8 cellular contexts compared by ENCODE assay signal in genomic region chr19:49114630-49115363, GRCh38. TPM values are rescaled to one million over a fixed set of nuclear protein-coding genes. Genes with fewer than 3 reads are reported as not detected.
DNase-seq lines count a peak whose midpoint lies in the region; ATAC-seq, FAIRE-seq and TF ChIP-seq lines count a peak whose summit lies in the region.

No MANE protein-coding gene starts in this region.

- H4K20me1 ChIP-seq in GM12878 (ENCODE audit: control insufficient read depth, insufficient read depth), result no peaks in the 10 kb centered on the region

- RAD21 ChIA-PET in GM12878 (lab: Charles Lee; ENCODE audit: unreplicated experiment), result interaction anchor here (1.2 to 1.8 kb wide), 2 partner anchors 13 to 84 kb away, joined by 5 to 7 read pairs; no protein-coding TSS in a partner anchor

- FAIRE-seq in GM12878 (lab: Jason Lieb, UNC), result no peak

- H3K27me3 ChIP-seq in SJCRH30 (no peaks in the 10 kb centered on the region), GM12878 (replicated peaks in 1 of 2; ENCODE audit: control insufficient read depth in 2 of 2, insufficient read depth in 2 of 2, low read length in 1 of 2) (peaks cover 0 to 2% of the 10 kb centered on the region in 2 experiments; a peak in 2 of 4 replicates)

- in situ Hi-C loops in GM12878 (cut with MboI), result no loop called here

- CTCF ChIA-PET in GM12878 (lab: Yijun Ruan, JAX), result interaction anchor here (0.6 to 2.4 kb wide), 12 partner anchors 9 to 121 kb away, joined by 3 to 37 read pairs (median 6); partner anchors contain the start of genes GYS1 and RUVBL2

- TF ChIP-seq RAD21 in GM12878 (IDR thresholded peaks at IDR 0.05; ENCODE audit: insufficient read depth, low read depth, low read length), result no peak

- POLR2A ChIA-PET in GM12878 (lab: Charles Lee), result interaction anchor here (1.4 kb wide), 1 partner anchor 12 kb away, joined by 6 read pairs; no protein-coding TSS in a partner anchor

- H3K27ac ChIP-seq in SJCRH30 (peak overlapping the region; percentile 56; the same call in 1 of the 2 replicates), GM12878 (ENCODE audit: control insufficient read depth, insufficient read depth) (no peak overlapping the region)

- H3K79me2 ChIP-seq in GM12878 (ENCODE audit: control insufficient read depth, insufficient read depth, low read length), result no peaks in the 10 kb centered on the region

- H2AFZ ChIP-seq in GM12878 (ENCODE audit: control insufficient read depth, low read depth, low read length), result peak overlapping the region; percentile 77

- ATAC-seq in GM12878 (no peak), sciatic nerve (peak; percentile 29), GM19324 (IDR thresholded peaks at IDR 0.05; ENCODE audit: low FRiP score, unreplicated experiment) (no peak)

- no TSS peak for BruUV-seq in GM12878 (replicated peaks; lab: Mats Ljungman, UMichigan)

- SMC1A ChIA-PET in GM12878 (lab: Charles Lee; ENCODE audit: uncharacterized antibody, unreplicated experiment), result interaction anchor here (0.9 to 1.4 kb wide), 2 partner anchors 17 to 84 kb away, joined by 3 to 5 read pairs; no protein-coding TSS in a partner anchor

- peak; percentile 35 for DNase-seq in activated gamma-delta T cell treated with Interleukin-2 at 50 U/mL for 16 hours
- no peak for DNase-seq in activated gamma-delta T cell (lab: John Stamatoyannopoulos, UW)
- peak; percentile 78 to 81 for DNase-seq in SJCRH30
- DNase-seq in GM12878 (ENCODE audit: low read depth, low spot score), result no peak
- DNase-seq in sciatic nerve (ENCODE audit: low spot score), result peak; percentile 81
- no peak for DNase-seq in kidney tubule cell (ENCODE audit: low spot score)

- H3K4me2 ChIP-seq in GM12878 (ENCODE audit: control insufficient read depth, insufficient read depth), result peak overlapping the region; percentile 85

- H3K36me3 ChIP-seq in SJCRH30, result no peaks in the 10 kb centered on the region
- no peaks in the 10 kb centered on the region for H3K36me3 ChIP-seq in GM12878 (ENCODE audit: control insufficient read depth in 2 of 2, insufficient read depth in 2 of 2, low read length in 1 of 2)

- H3K4me3 ChIP-seq in SJCRH30 (peak overlapping the region; percentile 68), GM12878 (peak overlapping the region; percentile 75; the same call in 1 of the 2 replicates), iPS-11a (ENCODE audit: low read depth, low read length) (peak overlapping the region; percentile 58)

- H3K4me1 ChIP-seq in SJCRH30 (peaks cover 4% of the 10 kb centered on the region; the same call in 1 of the 2 replicates), GM12878 (ENCODE audit: control insufficient read depth, insufficient read depth, low read length) (peaks cover 12% of the 10 kb centered on the region)

- TF ChIP-seq POLR2A in GM12878 (IDR thresholded peaks at IDR 0.05; ENCODE audit: low read depth, low read length), result no peak

- WGBS in GM12878 (ENCODE audit: insufficient coverage, insufficient replicate concordance, low lambda C conversion rate, missing lambda C conversion rate), result 22% methylated on average over 44 of the region's 68 CpGs

- no peak for TF ChIP-seq CTCF in GM12878 (IDR thresholded peaks at IDR 0.05 in 2 of 3, conservative IDR thresholded peaks at IDR 0.05 in 1 of 3; ENCODE audit: control insufficient read depth in 2 of 3, extremely low read depth in 1 of 3, insufficient read depth in 1 of 3, low read depth in 3 of 3, low read length in 3 of 3)

- no peak for TF ChIP-seq EP300 in GM12878 (IDR thresholded peaks at IDR 0.05; ENCODE audit: borderline replicate concordance in 1 of 2, control insufficient read depth in 1 of 2, low read depth in 2 of 2, low read length in 2 of 2)

- H3K9me3 ChIP-seq in SJCRH30 (replicated peaks), result no peaks in the 10 kb centered on the region
- H3K9me3 ChIP-seq in GM12878 (replicated peaks; ENCODE audit: control insufficient read depth, insufficient read depth, low read length), result no peaks in the 10 kb centered on the region

- intact Hi-C loops in GM12878 (cut with micrococcal nuclease; ENCODE audit: unreplicated experiment), result no loop called here
- intact Hi-C loops in sciatic nerve (cut with DNase I), result no loop called here

- peak overlapping the region; percentile 16; the same call in 1 of the 2 replicates for H3K9ac ChIP-seq in GM12878 (ENCODE audit: control insufficient read depth, insufficient read depth, low read length)

RNA-seq across cellular contexts. Expression of gene LIN7B, which starts 0.6 kb away (rescaled TPM):
- 4.1 and 5.0 TPM in 2 replicates for total RNA-seq in SJCRH30 (2014; rRNA removed; shearing (Covaris generic))
- total RNA-seq in GM12878 (2013; cell fraction: nucleolus; rRNA removed), result 0.67 TPM in 1 of 2 replicates, not detected in the other
- 1.5 and 1.9 TPM in 2 replicates for total RNA-seq in GM12878 (2014; rRNA removed)
- total RNA-seq in GM12878 (2014; rRNA removed; fragmentation: Illumina TruSeq; extraction: Trizol), result 0.63 and 1.1 TPM in 2 replicates
- 1.8 and 2.9 TPM in 2 replicates for total RNA-seq in GM12878 (2021)
- polyA plus RNA-seq in GM12878 (2011; ENCODE audit: low read depth), result not detected
- polyA plus RNA-seq in GM12878 (2011; rRNA removed), result 0.50 and 0.88 TPM in 2 replicates
- polyA plus RNA-seq in GM12878 (2011; cell fraction: cytosol; rRNA removed), result 1.2 and 1.8 TPM in 2 replicates
- 2.2 and 4.1 TPM in 2 replicates for polyA plus RNA-seq in GM12878 (2011; cell fraction: nucleus; rRNA removed)
- polyA plus RNA-seq in GM12878 (2012), result 1.4 and 1.5 TPM in 2 replicates
- not detected in 2 replicates for polyA plus RNA-seq in GM12878 (2014; fragmentation: Illumina TruSeq; extraction: Trizol)
- under 1 TPM in 1 of 2 experiments, not detected in 1; 0.15 TPM for polyA plus RNA-seq in GM12878 (2014; fragmentation: Nextera tagmentation; extraction: Ambion mirVana)
- 2.6 and 3.2 TPM in 2 replicates for polyA plus RNA-seq in GM12878 (2014; rRNA removed)
- 1 to 10 TPM; 3.0 to 3.5 TPM for polyA plus RNA-seq in GM12878 (2016; fragmentation: Nextera tagmentation; extraction: Ambion mirVana)
- polyA minus RNA-seq in GM12878 (2011; rRNA and poly(A)+ RNA removed), result 0.67 and 0.80 TPM in 2 replicates
- polyA minus RNA-seq in GM12878 (2011; cell fraction: cytosol; rRNA and poly(A)+ RNA removed), result 4.3 TPM in 1 of 2 replicates, not detected in the other
- 0.77 and 1.8 TPM in 2 replicates for polyA minus RNA-seq in GM12878 (2011; cell fraction: nucleus; rRNA and poly(A)+ RNA removed)
- 9.8 TPM for total RNA-seq in sciatic nerve

RNA-seq across cellular contexts. Expression of gene C19orf73, which starts 4.1 kb away (rescaled TPM):
- 0.99 and 1.7 TPM in 2 replicates for total RNA-seq in SJCRH30 (2014; rRNA removed; shearing (Covaris generic))
- total RNA-seq in GM12878 (2013; cell fraction: nucleolus; rRNA removed), result 0.69 and 1.2 TPM in 2 replicates
- total RNA-seq in GM12878 (2014; rRNA removed) (0.98 and 1.2 TPM in 2 replicates), GM12878 (2014; rRNA removed; fragmentation: Illumina TruSeq; extraction: Trizol) (0.49 and 0.60 TPM in 2 replicates), GM12878 (2021) (0.74 and 0.90 TPM in 2 replicates), sciatic nerve (0.67 TPM)
- polyA plus RNA-seq in GM12878 (2011; ENCODE audit: low read depth), result not detected
- polyA plus RNA-seq in GM12878 (2011; rRNA removed) (0.29 and 0.54 TPM in 2 replicates), GM12878 (2014; fragmentation: Illumina TruSeq; extraction: Trizol) (0.65 TPM in 1 of 2 replicates, not detected in the other), GM12878 (2014; fragmentation: Nextera tagmentation; extraction: Ambion mirVana) (under 1 TPM; 0.20 to 0.69 TPM), GM12878 (2014; rRNA removed) (1.0 and 2.1 TPM in 2 replicates), GM12878 (2016; fragmentation: Nextera tagmentation; extraction: Ambion mirVana) (1 to 10 TPM; 1.6 to 2.0 TPM)
- polyA plus RNA-seq in GM12878 (2011; cell fraction: cytosol; rRNA removed), result 1.4 and 2.0 TPM in 2 replicates
- polyA plus RNA-seq in GM12878 (2011; cell fraction: nucleus; rRNA removed), result 2.3 and 3.4 TPM in 2 replicates
- polyA plus RNA-seq in GM12878 (2012), result 0.51 and 0.55 TPM in 2 replicates
- 0.66 and 3.6 TPM in 2 replicates for polyA minus RNA-seq in GM12878 (2011; rRNA and poly(A)+ RNA removed)
- not detected in 2 replicates for polyA minus RNA-seq in GM12878 (2011; cell fraction: cytosol; rRNA and poly(A)+ RNA removed)
- 2.7 and 4.1 TPM in 2 replicates for polyA minus RNA-seq in GM12878 (2011; cell fraction: nucleus; rRNA and poly(A)+ RNA removed)

RNA-seq across cellular contexts. Expression of gene PPFIA3, which starts 4.5 kb away (rescaled TPM):
- 20.8 and 27.1 TPM in 2 replicates for total RNA-seq in SJCRH30 (2014; rRNA removed; shearing (Covaris generic))
- 3.5 and 5.8 TPM in 2 replicates for total RNA-seq in GM12878 (2013; cell fraction: nucleolus; rRNA removed)
- total RNA-seq in GM12878 (2014; rRNA removed) (0.73 and 0.87 TPM in 2 replicates), GM12878 (2014; rRNA removed; fragmentation: Illumina TruSeq; extraction: Trizol) (0.40 and 0.60 TPM in 2 replicates), GM12878 (2021) (1.3 and 1.7 TPM in 2 replicates), sciatic nerve (6.3 TPM)
- 0.41 TPM for polyA plus RNA-seq in GM12878 (2011; ENCODE audit: low read depth)
- polyA plus RNA-seq in GM12878 (2011; rRNA removed) (0.71 and 0.79 TPM in 2 replicates), GM12878 (2014; fragmentation: Illumina TruSeq; extraction: Trizol) (0.21 TPM in 1 of 2 replicates, not detected in the other), GM12878 (2014; fragmentation: Nextera tagmentation; extraction: Ambion mirVana) (not detected), GM12878 (2014; rRNA removed) (0.62 and 1.3 TPM in 2 replicates), GM12878 (2016; fragmentation: Nextera tagmentation; extraction: Ambion mirVana) (under 1 TPM in 1 of 2 experiments, not detected in 1; 0.11 TPM)
- 0.81 and 1.2 TPM in 2 replicates for polyA plus RNA-seq in GM12878 (2011; cell fraction: cytosol; rRNA removed)
- 6.1 and 6.5 TPM in 2 replicates for polyA plus RNA-seq in GM12878 (2011; cell fraction: nucleus; rRNA removed)
- 0.69 and 1.0 TPM in 2 replicates for polyA plus RNA-seq in GM12878 (2012)
- polyA minus RNA-seq in GM12878 (2011; rRNA and poly(A)+ RNA removed), result 1.0 and 1.4 TPM in 2 replicates
- polyA minus RNA-seq in GM12878 (2011; cell fraction: cytosol; rRNA and poly(A)+ RNA removed), result 0.52 and 1.3 TPM in 2 replicates
- polyA minus RNA-seq in GM12878 (2011; cell fraction: nucleus; rRNA and poly(A)+ RNA removed), result 1.2 and 3.8 TPM in 2 replicates

RNA-seq across cellular contexts. Expression of gene SNRNP70, which starts 29.5 kb away (rescaled TPM):
- 241 and 253 TPM in 2 replicates for total RNA-seq in SJCRH30 (2014; rRNA removed; shearing (Covaris generic))
- total RNA-seq in GM12878 (2013; cell fraction: nucleolus; rRNA removed), result 511 and 606 TPM in 2 replicates
- total RNA-seq in GM12878 (2014; rRNA removed) (279 and 350 TPM in 2 replicates), GM12878 (2014; rRNA removed; fragmentation: Illumina TruSeq; extraction: Trizol) (89.2 and 90.2 TPM in 2 replicates), GM12878 (2021) (193 and 215 TPM in 2 replicates), sciatic nerve (299 TPM)
- 53.8 TPM for polyA plus RNA-seq in GM12878 (2011; ENCODE audit: low read depth)
- polyA plus RNA-seq in GM12878 (2011; rRNA removed) (105 and 162 TPM in 2 replicates), GM12878 (2014; fragmentation: Illumina TruSeq; extraction: Trizol) (102 and 112 TPM in 2 replicates), GM12878 (2014; fragmentation: Nextera tagmentation; extraction: Ambion mirVana) (10 to 100 TPM in 1 of 2 experiments, 1 to 10 TPM in 1; 2.7 to 14.9 TPM), GM12878 (2014; rRNA removed) (453 and 499 TPM in 2 replicates), GM12878 (2016; fragmentation: Nextera tagmentation; extraction: Ambion mirVana) (100 to 1,000 TPM; 157 to 192 TPM)
- polyA plus RNA-seq in GM12878 (2011; cell fraction: cytosol; rRNA removed), result 236 and 362 TPM in 2 replicates
- 1,226 and 1,900 TPM in 2 replicates for polyA plus RNA-seq in GM12878 (2011; cell fraction: nucleus; rRNA removed)
- polyA plus RNA-seq in GM12878 (2012), result 160 and 231 TPM in 2 replicates
- polyA minus RNA-seq in GM12878 (2011; rRNA and poly(A)+ RNA removed), result 27.6 and 69.7 TPM in 2 replicates
- 47.0 and 50.0 TPM in 2 replicates for polyA minus RNA-seq in GM12878 (2011; cell fraction: cytosol; rRNA and poly(A)+ RNA removed)
- polyA minus RNA-seq in GM12878 (2011; cell fraction: nucleus; rRNA and poly(A)+ RNA removed), result 99.1 and 161 TPM in 2 replicates

RNA-seq across cellular contexts. Expression of gene HRC, which starts 40.4 kb away (rescaled TPM):
- 2.1 and 3.2 TPM in 2 replicates for total RNA-seq in SJCRH30 (2014; rRNA removed; shearing (Covaris generic))
- total RNA-seq in GM12878 (2013; cell fraction: nucleolus; rRNA removed), result not detected in 2 replicates
- total RNA-seq in GM12878 (2014; rRNA removed) (not detected in 2 replicates), GM12878 (2014; rRNA removed; fragmentation: Illumina TruSeq; extraction: Trizol) (not detected in 2 replicates), GM12878 (2021) (not detected in 2 replicates), sciatic nerve (5.1 TPM)
- not detected for polyA plus RNA-seq in GM12878 (2011; ENCODE audit: low read depth)
- polyA plus RNA-seq in GM12878 (2011; rRNA removed) (not detected in 2 replicates), GM12878 (2014; fragmentation: Illumina TruSeq; extraction: Trizol) (not detected in 2 replicates), GM12878 (2014; fragmentation: Nextera tagmentation; extraction: Ambion mirVana) (not detected), GM12878 (2014; rRNA removed) (not detected in 2 replicates), GM12878 (2016; fragmentation: Nextera tagmentation; extraction: Ambion mirVana) (under 1 TPM in 1 of 2 experiments, not detected in 1; 0.10 TPM)
- not detected in 2 replicates for polyA plus RNA-seq in GM12878 (2011; cell fraction: cytosol; rRNA removed)
- not detected in 2 replicates for polyA plus RNA-seq in GM12878 (2011; cell fraction: nucleus; rRNA removed)
- polyA plus RNA-seq in GM12878 (2012), result not detected in 2 replicates
- polyA minus RNA-seq in GM12878 (2011; rRNA and poly(A)+ RNA removed), result not detected in 2 replicates
- not detected in 2 replicates for polyA minus RNA-seq in GM12878 (2011; cell fraction: cytosol; rRNA and poly(A)+ RNA removed)
- polyA minus RNA-seq in GM12878 (2011; cell fraction: nucleus; rRNA and poly(A)+ RNA removed), result not detected in 2 replicates

Comparison
In these comparisons a context has a peak if more than half of its experiments do, and no peak if none do; other contexts are left out.
1. DNase-seq: peak in activated gamma-delta T cell treated with Interleukin-2 at 50 U/mL for 16 hours (single experiment), SJCRH30 (2 of 2) and sciatic nerve (single experiment); none in activated gamma-delta T cell (single experiment), GM12878 (single experiment) and kidney tubule cell (single experiment).
2. Peak in every context shown above with its lines, with median percentiles within 50 percentile points of each other: H3K4me3 ChIP-seq.